ENCODE assay signal across 13 cellular contexts in genomic region chr6:70651326-70651905, GRCh38. TPM values are rescaled to one million over a fixed set of nuclear protein-coding genes. Genes with fewer than 3 reads are reported as not detected.
DNase-seq lines count a peak whose midpoint lies in the region; ATAC-seq, FAIRE-seq and TF ChIP-seq lines count a peak whose summit lies in the region.
"Had no signal": no experiment of that assay in that cellular context is flagged by ENCODE, and none has a peak within 500 bp of the region (broad histone marks: within the 10 kb centered on the region; RNA-seq: fewer than 3 reads in every experiment).

No MANE protein-coding gene starts in this region.

- H3K4me1 Mint-ChIP-seq in T-helper 2 cell treated with Interferon-gamma antibody and Interleukin-4, amounts not matched to agents 5 μg/mL and 100 μg/mL, for 36 hours (ENCODE audit: low read depth): peaks cover 51% of the 10 kb centered on the region

- no peak overlapping the region for H3K27ac ChIP-seq in GM12878 (ENCODE audit: control insufficient read depth, insufficient read depth)

- POLR2A ChIA-PET in GM12878 (lab: Charles Lee): no interaction called here

- ATAC-seq in GM21786 (IDR thresholded peaks at IDR 0.05; ENCODE audit: unreplicated experiment) (peak; percentile 91), GM12878 (peak; percentile 81)

- in situ Hi-C loops in GM13976 (cut with MboI; ENCODE audit: low sequenced_read_pairs, unreplicated experiment) (no loop called here), GM12878 (cut with MboI) (no loop called here)

- peak overlapping the region; percentile 83 for H3K27ac Mint-ChIP-seq in T-helper 2 cell treated with Interferon-gamma antibody and Interleukin-4, amounts not matched to agents 5 μg/mL and 100 μg/mL, for 36 hours

- DNase-seq in GM13976 (ENCODE audit: low spot score): peak; percentile 16
- peak; percentile 75 for DNase-seq in T-helper 2 cell treated with Interferon-gamma antibody and Interleukin-4, amounts not matched to agents 5 μg/mL and 100 μg/mL, for 36 hours (ENCODE audit: low spot score)
- no peak for DNase-seq in GM12878 (ENCODE audit: low read depth, low spot score)
- DNase-seq in HTR-8/SVneo (ENCODE audit: insufficient read length, low spot score): no peak
- no peak for DNase-seq in frontal cortex (ENCODE audit: low spot score in 2 of 2)
- DNase-seq in NOMO-1 (lab: John Stamatoyannopoulos, UW; ENCODE audit: unreplicated experiment in 2 of 2): no peak
- DNase-seq in AG08396 (ENCODE audit: low spot score): no peak
- DNase-seq: cortex of kidney, NCI-H1092 treated with DMSO at 0.1 percent for 48 hours, T1000 had no signal

- H3K4me3 ChIP-seq in GM12878: no peak overlapping the region

- no peaks in the 10 kb centered on the region for H3K9me3 ChIP-seq in GM12878 (replicated peaks; ENCODE audit: control insufficient read depth, insufficient read depth, low read length)

- no peak for TF ChIP-seq POLR2A in GM12878 (IDR thresholded peaks at IDR 0.05; ENCODE audit: low read depth, low read length)

- BruUV-seq in GM12878 (replicated peaks; lab: Mats Ljungman, UMichigan): no TSS peak

- no peaks in the 10 kb centered on the region for H3K36me3 ChIP-seq in GM12878 (ENCODE audit: control insufficient read depth in 2 of 2, insufficient read depth in 2 of 2, low read length in 1 of 2)

- no peaks in the 10 kb centered on the region for H4K20me1 ChIP-seq in GM12878 (ENCODE audit: control insufficient read depth, insufficient read depth)

- H3K79me2 ChIP-seq in GM12878 (ENCODE audit: control insufficient read depth, insufficient read depth, low read length): no peaks in the 10 kb centered on the region

- SMC1A ChIA-PET in GM12878 (lab: Charles Lee; ENCODE audit: uncharacterized antibody, unreplicated experiment): interaction anchor here (1.9 kb wide), 1 partner anchor 16 kb away, joined by 9 read pairs; the partner anchor contains the start of gene SMAP1

- RAD21 ChIA-PET in GM12878 (lab: Charles Lee; ENCODE audit: unreplicated experiment): no interaction called here

- intact Hi-C loops in GM12878 (cut with micrococcal nuclease; ENCODE audit: unreplicated experiment): no loop called here

- no peaks in the 10 kb centered on the region for H3K9me3 Mint-ChIP-seq in T-helper 2 cell treated with Interferon-gamma antibody and Interleukin-4, amounts not matched to agents 5 μg/mL and 100 μg/mL, for 36 hours
- H3K9me3 Mint-ChIP-seq: immature natural killer cell had no signal

- H3K4me1 ChIP-seq in GM12878 (ENCODE audit: control insufficient read depth, insufficient read depth, low read length): peaks cover 8% of the 10 kb centered on the region; the same call in 1 of the 2 replicates

- H3K4me2 ChIP-seq in GM12878 (ENCODE audit: control insufficient read depth, insufficient read depth): peak overlapping the region; percentile 63

- no peak for FAIRE-seq in GM12878 (lab: Jason Lieb, UNC)
- no peak for FAIRE-seq in HTR-8/SVneo (lab: Jason Lieb, UNC)
- FAIRE-seq in frontal cortex (lab: Jason Lieb, UNC): no peak
- FAIRE-seq: D721Med had no signal

- WGBS in GM12878 (ENCODE audit: insufficient coverage, insufficient replicate concordance, low lambda C conversion rate, missing lambda C conversion rate): 17% methylated on average over 3 of the region's 3 CpGs

- H3K27me3 Mint-ChIP-seq in T-helper 2 cell treated with Interferon-gamma antibody and Interleukin-4, amounts not matched to agents 5 μg/mL and 100 μg/mL, for 36 hours (ENCODE audit: low read depth): no peaks in the 10 kb centered on the region

- H3K9ac ChIP-seq in GM12878 (ENCODE audit: control insufficient read depth, insufficient read depth, low read length): no peak overlapping the region

- peaks cover 2% of the 10 kb centered on the region for H3K36me3 Mint-ChIP-seq in T-helper 2 cell treated with Interferon-gamma antibody and Interleukin-4, amounts not matched to agents 5 μg/mL and 100 μg/mL, for 36 hours (ENCODE audit: low read depth)
- H3K36me3 Mint-ChIP-seq: immature natural killer cell had no signal

- TF ChIP-seq RAD21 in GM12878 (IDR thresholded peaks at IDR 0.05; ENCODE audit: insufficient read depth, low read depth, low read length): no peak

- CTCF ChIA-PET in GM12878 (lab: Yijun Ruan, JAX): interaction anchor here (0.6 to 0.7 kb wide), 2 partner anchors 48 to 233 kb away, joined by 3 read pairs; no protein-coding TSS in a partner anchor

- H2AFZ ChIP-seq in GM12878 (ENCODE audit: control insufficient read depth, low read depth, low read length): no peak overlapping the region

- no peak for TF ChIP-seq EP300 in GM12878 (IDR thresholded peaks at IDR 0.05; ENCODE audit: borderline replicate concordance in 1 of 2, control insufficient read depth in 1 of 2, low read depth in 2 of 2, low read length in 2 of 2)

- H3K4me3 Mint-ChIP-seq in T-helper 2 cell treated with Interferon-gamma antibody and Interleukin-4, amounts not matched to agents 5 μg/mL and 100 μg/mL, for 36 hours: peak overlapping the region; percentile 64

- H3K27me3 ChIP-seq in GM12878 (replicated peaks in 1 of 2; ENCODE audit: control insufficient read depth in 2 of 2, insufficient read depth in 2 of 2, low read length in 1 of 2): no peaks in the 10 kb centered on the region

- TF ChIP-seq CTCF in GM13976 (IDR thresholded peaks at IDR 0.05; ENCODE audit: borderline replicate concordance, control extremely low read depth, extremely low read depth, insufficient read depth, missing control alignments) (no peak), GM12878 (IDR thresholded peaks at IDR 0.05 in 2 of 3, conservative IDR thresholded peaks at IDR 0.05 in 1 of 3; ENCODE audit: control insufficient read depth in 2 of 3, extremely low read depth in 1 of 3, insufficient read depth in 1 of 3, low read depth in 3 of 3, low read length in 3 of 3) (no peak)

TF ChIP-seq in GM12878, 131 proteins besides CTCF, POLR2A, EP300 and RAD21 (continues in another document):
- TF ChIP-seq ASH2L (IDR thresholded peaks at IDR 0.05; ENCODE audit: borderline replicate concordance, low read depth): no peak
- TF ChIP-seq PBX3 (IDR thresholded peaks at IDR 0.05; ENCODE audit: insufficient replicate concordance, low read depth, low read length): no peak
- TF ChIP-seq ZBTB4 (CRISPR knock-in tag; IDR thresholded peaks at IDR 0.05): no peak
- no peak for TF ChIP-seq SREBF1 (IDR thresholded peaks at IDR 0.05; ENCODE audit: low read length)
- TF ChIP-seq EED (IDR thresholded peaks at IDR 0.05; ENCODE audit: low read depth): peak; percentile 66

RNA-seq across cellular contexts. Expression of gene SMAP1, which starts 16.3 kb away (rescaled TPM):
- 22.9 and 25.6 TPM in 2 replicates for total RNA-seq in GM12878 (2013; cell fraction: nucleolus; rRNA removed)
- 18.6 and 19.5 TPM in 2 replicates for total RNA-seq in GM12878 (2014; rRNA removed)
- total RNA-seq in GM12878 (2014; rRNA removed; fragmentation: Illumina TruSeq; extraction: Trizol): 25.9 and 26.2 TPM in 2 replicates
- total RNA-seq in GM12878 (2021): 23.2 and 24.6 TPM in 2 replicates
- polyA plus RNA-seq in GM12878 (2011; ENCODE audit: low read depth): 14.0 TPM
- 30.1 and 32.4 TPM in 2 replicates for polyA plus RNA-seq in GM12878 (2011; rRNA removed)
- 23.0 and 24.5 TPM in 2 replicates for polyA plus RNA-seq in GM12878 (2011; cell fraction: cytosol; rRNA removed)
- polyA plus RNA-seq in GM12878 (2011; cell fraction: nucleus; rRNA removed): 20.8 and 21.1 TPM in 2 replicates
- polyA plus RNA-seq in GM12878 (2012): 18.1 and 23.7 TPM in 2 replicates
- polyA plus RNA-seq in GM12878 (2014; fragmentation: Illumina TruSeq; extraction: Trizol): 33.9 and 39.6 TPM in 2 replicates
- polyA plus RNA-seq in GM12878 (2014; fragmentation: Nextera tagmentation; extraction: Ambion mirVana): 10 to 100 TPM; 13.7 to 15.1 TPM
- polyA plus RNA-seq in GM12878 (2014; rRNA removed): 20.9 and 21.3 TPM in 2 replicates
- 10 to 100 TPM; 26.0 to 26.8 TPM for polyA plus RNA-seq in GM12878 (2016; fragmentation: Nextera tagmentation; extraction: Ambion mirVana)
- polyA minus RNA-seq in GM12878 (2011; rRNA and poly(A)+ RNA removed): 32.8 and 35.4 TPM in 2 replicates
- 12.7 and 12.8 TPM in 2 replicates for polyA minus RNA-seq in GM12878 (2011; cell fraction: cytosol; rRNA and poly(A)+ RNA removed)
- 12.5 and 23.1 TPM in 2 replicates for polyA minus RNA-seq in GM12878 (2011; cell fraction: nucleus; rRNA and poly(A)+ RNA removed)
- total RNA-seq in frontal cortex: 71.3 TPM

Comparison
In these comparisons a context has a peak if more than half of its experiments do, and no peak if none do; other contexts are left out.
1. DNase-seq: peak in GM13976 (single experiment) and T-helper 2 cell treated with Interferon-gamma antibody and Interleukin-4, amounts not matched to agents 5 μg/mL and 100 μg/mL, for 36 hours (single experiment); none in GM12878 (single experiment), HTR-8/SVneo (single experiment), frontal cortex (0 of 2), NOMO-1 (0 of 2) and AG08396 (single experiment).